Comparison of ENCODE assay signal across 20 cellular contexts in genomic region chr7:99404977-99405320, GRCh38. TPM values are rescaled to one million over a fixed set of nuclear protein-coding genes. Genes with fewer than 3 reads are reported as not detected.
DNase-seq lines count a peak whose midpoint lies in the region; ATAC-seq and TF ChIP-seq lines count a peak whose summit lies in the region.
"Had no signal": no experiment of that assay in that cellular context is flagged by ENCODE, and none has a peak within 500 bp of the region (broad histone marks: within the 10 kb centered on the region; RNA-seq: fewer than 3 reads in every experiment).

No MANE protein-coding gene starts in this region.

- CTCF ChIA-PET in activated CD8-positive, alpha-beta T cell treated with anti-CD3 and anti-CD28 coated beads for 36 hours (lab: Charles Lee) = interaction anchor here (1.0 kb wide), 1 partner anchor 11 kb away, joined by 3 read pairs; no protein-coding TSS in a partner anchor
- CTCF ChIA-PET in activated CD8-positive, alpha-beta T cell treated with anti-CD3 and anti-CD28 coated beads, Interleukin-2, amount 10 ng/mL, durations not matched to agents 7 days and 5 days (lab: Charles Lee) = interaction anchor here (1.0 kb wide), 1 partner anchor 18 kb away, joined by 4 read pairs; no protein-coding TSS in a partner anchor

- no peak overlapping the region for H3K18ac ChIP-seq in mesendoderm (ENCODE audit: low read length)

- H3K27ac Mint-ChIP-seq in activated CD8-positive, alpha-beta T cell treated with anti-CD3 and anti-CD28 coated beads for 36 hours = peak overlapping the region; percentile 43
- no peak overlapping the region for H3K27ac Mint-ChIP-seq in activated CD8-positive, alpha-beta T cell treated with anti-CD3 and anti-CD28 coated beads, Interleukin-2, amount 10 ng/mL, durations not matched to agents 7 days and 5 days
- peak overlapping the region; percentile 35 for H3K27ac Mint-ChIP-seq in endodermal cell
- H3K27ac Mint-ChIP-seq in neural progenitor cell = no peak overlapping the region
- H3K27ac Mint-ChIP-seq: GM23338 had no signal

- H3K4me1 Mint-ChIP-seq in activated CD8-positive, alpha-beta T cell treated with anti-CD3 and anti-CD28 coated beads for 36 hours (ENCODE audit: low read depth) = peaks cover 34% of the 10 kb centered on the region
- peaks cover 33% of the 10 kb centered on the region for H3K4me1 Mint-ChIP-seq in activated CD8-positive, alpha-beta T cell treated with anti-CD3 and anti-CD28 coated beads, Interleukin-2, amount 10 ng/mL, durations not matched to agents 7 days and 5 days (ENCODE audit: low read depth)
- H3K4me1 Mint-ChIP-seq in endodermal cell (peaks cover 17% of the 10 kb centered on the region), neural progenitor cell (peaks cover 17% of the 10 kb centered on the region)

- no peak for DNase-seq in activated CD8-positive, alpha-beta T cell treated with anti-CD3 and anti-CD28 coated beads for 36 hours
- no peak for DNase-seq in activated CD8-positive, alpha-beta T cell treated with anti-CD3 and anti-CD28 coated beads, Interleukin-2, amount 10 ng/mL, durations not matched to agents 7 days and 5 days
- no peak for DNase-seq in endodermal cell
- no peak for DNase-seq in neural progenitor cell (ENCODE audit: low spot score)
- DNase-seq in NCI-H2029 (lab: John Stamatoyannopoulos, UW) = no peak
- no peak for DNase-seq in mesendoderm
- DNase-seq: DMS 273 treated with DMSO at 0.1 percent for 48 hours, GF-D8, NCI-H1105 treated with DMSO at 0.1 percent for 48 hours, NCI-H1930, NCI-H2171, NCI-H446 treated with DMSO at 0.1 percent for 48 hours, NCI-H748 treated with DMSO at 0.1 percent for 48 hours, PC-3, SJCRH30 had no signal

- H3K27me3 ChIP-seq in Loucy (ENCODE audit: insufficient read depth, low read length, poor library complexity, severe bottlenecking) (no peaks in the 10 kb centered on the region), endodermal cell (ENCODE audit: control insufficient read depth, insufficient read depth, low read length, poor library complexity, severe bottlenecking) (no peaks in the 10 kb centered on the region), neural progenitor cell (no peaks in the 10 kb centered on the region), mesendoderm (ENCODE audit: insufficient read depth, low read length, poor library complexity) (no peaks in the 10 kb centered on the region)
- H3K27me3 ChIP-seq: SJCRH30 had no signal

- H3K9me3 ChIP-seq in Loucy (ENCODE audit: insufficient read depth, low read depth, low read length) (no peaks in the 10 kb centered on the region), endodermal cell (ENCODE audit: control insufficient read depth, low read length) (no peaks in the 10 kb centered on the region), neural progenitor cell (ENCODE audit: low read depth) (no peaks in the 10 kb centered on the region)
- H3K9me3 ChIP-seq: SJCRH30 had no signal

- no peak overlapping the region for H2AK5ac ChIP-seq in mesendoderm (ENCODE audit: low read length)

- H3K9me3 Mint-ChIP-seq in activated CD8-positive, alpha-beta T cell treated with anti-CD3 and anti-CD28 coated beads for 36 hours = no peaks in the 10 kb centered on the region
- H3K9me3 Mint-ChIP-seq in activated CD8-positive, alpha-beta T cell treated with anti-CD3 and anti-CD28 coated beads, Interleukin-2, amount 10 ng/mL, durations not matched to agents 7 days and 5 days (ENCODE audit: insufficient read depth) = no peaks in the 10 kb centered on the region
- H3K9me3 Mint-ChIP-seq in endodermal cell (no peaks in the 10 kb centered on the region), neural progenitor cell (no peaks in the 10 kb centered on the region)
- H3K9me3 Mint-ChIP-seq: GM23338, IgD-negative memory B cell had no signal

- H3K4me1 ChIP-seq in Loucy (ENCODE audit: insufficient read depth, low read length, poor library complexity, severe bottlenecking) (peaks cover 24% of the 10 kb centered on the region), endodermal cell (ENCODE audit: control insufficient read depth, insufficient read depth, low read length) (peaks cover 8% of the 10 kb centered on the region), neural progenitor cell (peaks cover 13% of the 10 kb centered on the region), mesendoderm (ENCODE audit: control insufficient read depth, low read depth, low read length) (peaks cover 7% of the 10 kb centered on the region)

- ATAC-seq in activated CD8-positive, alpha-beta T cell treated with anti-CD3 and anti-CD28 coated beads for 36 hours = no peak
- ATAC-seq in activated CD8-positive, alpha-beta T cell treated with anti-CD3 and anti-CD28 coated beads, Interleukin-2, amount 10 ng/mL, durations not matched to agents 7 days and 5 days = no peak
- no peak for ATAC-seq in HG03108 (IDR thresholded peaks at IDR 0.05; ENCODE audit: unreplicated experiment)
- ATAC-seq: GM23338, PC-3 had no signal

- intact Hi-C loops in activated CD8-positive, alpha-beta T cell treated with anti-CD3 and anti-CD28 coated beads for 36 hours (cut with micrococcal nuclease) = no loop called here

- WGBS in endodermal cell (ENCODE audit: insufficient coverage in 1 of 2, insufficient read length in 1 of 2), 2 experiments = 94 to 97% methylated on average over 8 to 10 of the region's 10 CpGs
- WGBS in mesendoderm (ENCODE audit: extremely low coverage, insufficient coverage, low lambda C conversion rate) = no CpG with 5 or more reads among the region's 10 CpGs

- no peak overlapping the region for H3K4me3 ChIP-seq in Loucy (ENCODE audit: low read length, poor library complexity, severe bottlenecking)
- no peak overlapping the region for H3K4me3 ChIP-seq in endodermal cell (ENCODE audit: low read length)
- H3K4me3 ChIP-seq in neural progenitor cell = no peak overlapping the region
- no peak overlapping the region for H3K4me3 ChIP-seq in mesendoderm (ENCODE audit: low read length)
- H3K4me3 ChIP-seq: GM23338, SJCRH30 had no signal

- H4K8ac ChIP-seq in mesendoderm (ENCODE audit: low read depth, low read length) = no peak overlapping the region

- no peak overlapping the region for H3K56ac ChIP-seq in mesendoderm (ENCODE audit: low read length)

- H3K27ac ChIP-seq in endodermal cell (ENCODE audit: low read depth, low read length) (no peak overlapping the region), neural progenitor cell (no peak overlapping the region), mesendoderm (ENCODE audit: low read depth, low read length) (no peak overlapping the region)
- H3K27ac ChIP-seq: 22Rv1, SJCRH30 had no signal

- POLR2A ChIA-PET in activated CD8-positive, alpha-beta T cell treated with anti-CD3 and anti-CD28 coated beads for 36 hours (lab: Charles Lee) = interaction anchor here (1.1 to 3.1 kb wide), 3 partner anchors 11 to 78 kb away, joined by 3 to 17 read pairs (median 3); no protein-coding TSS in a partner anchor
- POLR2A ChIA-PET in activated CD8-positive, alpha-beta T cell treated with anti-CD3 and anti-CD28 coated beads, Interleukin-2, amount 10 ng/mL, durations not matched to agents 7 days and 5 days (lab: Charles Lee) = no interaction called here

- H3K9ac ChIP-seq in Loucy (ENCODE audit: low read depth, low read length, poor library complexity, severe bottlenecking) (no peak overlapping the region), endodermal cell (ENCODE audit: extremely low read depth, low read length, poor library complexity, severe bottlenecking) (no peak overlapping the region), neural progenitor cell (no peak overlapping the region), mesendoderm (ENCODE audit: low read length) (no peak overlapping the region)

- H2BK5ac ChIP-seq in mesendoderm (ENCODE audit: low read length) = no peak overlapping the region

- no peaks in the 10 kb centered on the region for H3K9me2 ChIP-seq in Loucy (replicated peaks; ENCODE audit: low read depth, low read length)

- peaks cover 32% of the 10 kb centered on the region for H4K20me1 ChIP-seq in Loucy (ENCODE audit: insufficient read depth, low read length, poor library complexity, severe bottlenecking)
- peaks cover 60% of the 10 kb centered on the region for H4K20me1 ChIP-seq in neural progenitor cell (ENCODE audit: low read depth)

- H3K4ac ChIP-seq in mesendoderm (ENCODE audit: low read depth, low read length) = no peak overlapping the region

- no peaks in the 10 kb centered on the region for H3K27me3 Mint-ChIP-seq in activated CD8-positive, alpha-beta T cell treated with anti-CD3 and anti-CD28 coated beads for 36 hours
- no peaks in the 10 kb centered on the region for H3K27me3 Mint-ChIP-seq in activated CD8-positive, alpha-beta T cell treated with anti-CD3 and anti-CD28 coated beads, Interleukin-2, amount 10 ng/mL, durations not matched to agents 7 days and 5 days (ENCODE audit: low read depth)
- H3K27me3 Mint-ChIP-seq in endodermal cell (ENCODE audit: insufficient read depth) (no peaks in the 10 kb centered on the region), neural progenitor cell (ENCODE audit: insufficient read depth, low read depth) (peaks cover 6% of the 10 kb centered on the region)
- H3K27me3 Mint-ChIP-seq: IgD-negative memory B cell had no signal

- TF ChIP-seq CTCF in activated CD8-positive, alpha-beta T cell treated with anti-CD3 and anti-CD28 coated beads for 36 hours (IDR thresholded peaks at IDR 0.05) = no peak
- TF ChIP-seq CTCF in Loucy (conservative IDR thresholded peaks at IDR 0.05; ENCODE audit: low read length) = no peak
- TF ChIP-seq CTCF in endodermal cell (conservative IDR thresholded peaks at IDR 0.05) = no peak
- no peak for TF ChIP-seq CTCF in neural progenitor cell (IDR thresholded peaks at IDR 0.05)

- peaks cover 58% of the 10 kb centered on the region for H3K79me2 ChIP-seq in Loucy (ENCODE audit: insufficient read depth, low read length)
- H3K79me2 ChIP-seq in neural progenitor cell (ENCODE audit: low read depth) = peaks cover 57% of the 10 kb centered on the region
- peaks cover 51% of the 10 kb centered on the region for H3K79me2 ChIP-seq in mesendoderm (ENCODE audit: control insufficient read depth, insufficient read depth, low read length)

- no peak overlapping the region for H3K4me3 Mint-ChIP-seq in activated CD8-positive, alpha-beta T cell treated with anti-CD3 and anti-CD28 coated beads for 36 hours
- H3K4me3 Mint-ChIP-seq in activated CD8-positive, alpha-beta T cell treated with anti-CD3 and anti-CD28 coated beads, Interleukin-2, amount 10 ng/mL, durations not matched to agents 7 days and 5 days = no peak overlapping the region
- H3K4me3 Mint-ChIP-seq in endodermal cell = no peak overlapping the region
- peak overlapping the region; percentile 35 for H3K4me3 Mint-ChIP-seq in neural progenitor cell
- H3K4me3 Mint-ChIP-seq: GM23338 had no signal

- H4K5ac ChIP-seq in mesendoderm (ENCODE audit: low read length) = no peak overlapping the region

- H2BK120ac ChIP-seq in mesendoderm (ENCODE audit: low read depth, low read length) = no peak overlapping the region

- H3K79me1 ChIP-seq in mesendoderm (ENCODE audit: low read length) = peaks cover 31% of the 10 kb centered on the region

- H3F3A ChIP-seq in Loucy (ENCODE audit: low read depth) = no peaks in the 10 kb centered on the region
- peaks cover 10% of the 10 kb centered on the region for H3F3A ChIP-seq in neural progenitor cell (ENCODE audit: low read depth)

- H2AFZ ChIP-seq in Loucy (ENCODE audit: low read length) (no peak overlapping the region), neural progenitor cell (replicated peaks) (no peak overlapping the region)
- H2AFZ ChIP-seq: GM23338 had no signal

- peak overlapping the region; percentile 23 for H3K4me2 ChIP-seq in Loucy (ENCODE audit: low read depth, low read length, poor library complexity, severe bottlenecking)
- no peak overlapping the region for H3K4me2 ChIP-seq in neural progenitor cell
- no peak overlapping the region for H3K4me2 ChIP-seq in mesendoderm (ENCODE audit: low read length)
- H3K4me2 ChIP-seq: GM23338 had no signal

- H3K36me3 ChIP-seq in Loucy (ENCODE audit: insufficient read depth, low read length) (peaks cover 29% of the 10 kb centered on the region; the same call in 1 of the 2 replicates), endodermal cell (ENCODE audit: control insufficient read depth, insufficient read depth, low read length) (peaks cover 44% of the 10 kb centered on the region), neural progenitor cell (no peaks in the 10 kb centered on the region), mesendoderm (ENCODE audit: control insufficient read depth, insufficient read depth, low read length) (peaks cover 17% of the 10 kb centered on the region)

- peaks cover 36% of the 10 kb centered on the region for H3K36me3 Mint-ChIP-seq in activated CD8-positive, alpha-beta T cell treated with anti-CD3 and anti-CD28 coated beads for 36 hours (ENCODE audit: low read depth)
- H3K36me3 Mint-ChIP-seq in activated CD8-positive, alpha-beta T cell treated with anti-CD3 and anti-CD28 coated beads, Interleukin-2, amount 10 ng/mL, durations not matched to agents 7 days and 5 days (ENCODE audit: low read depth) = peaks cover 38% of the 10 kb centered on the region
- peaks cover 38% of the 10 kb centered on the region for H3K36me3 Mint-ChIP-seq in endodermal cell (ENCODE audit: low read depth)
- peaks cover 19% of the 10 kb centered on the region for H3K36me3 Mint-ChIP-seq in neural progenitor cell

- H3K23ac ChIP-seq in mesendoderm (ENCODE audit: low read length) = no peak overlapping the region

- H2BK15ac ChIP-seq in mesendoderm (replicated peaks; ENCODE audit: low read depth) = no peak overlapping the region

RNA-seq across cellular contexts. Expression of gene PDAP1, which starts 3.4 kb away (rescaled TPM):
- 100 to 1,000 TPM; 160 TPM for total RNA-seq in activated CD8-positive, alpha-beta T cell treated with anti-CD3 and anti-CD28 coated beads for 36 hours
- 100 to 1,000 TPM; 104 TPM for total RNA-seq in activated CD8-positive, alpha-beta T cell treated with anti-CD3 and anti-CD28 coated beads, Interleukin-2, amount 10 ng/mL, durations not matched to agents 7 days and 5 days
- 100 to 1,000 TPM; 147 to 165 TPM for total RNA-seq in endodermal cell
- 130 TPM for polyA plus RNA-seq in endodermal cell (2013, experiment 1 of 2)
- polyA plus RNA-seq in endodermal cell (2013, experiment 2 of 2) = 130 TPM
- total RNA-seq in neural progenitor cell (ENCODE audit: low replicate concordance) = 136 and 170 TPM in 2 replicates
- 160 TPM for polyA plus RNA-seq in mesendoderm (2013, experiment 1 of 2)
- polyA plus RNA-seq in mesendoderm (2013, experiment 2 of 2) = 164 TPM

RNA-seq across cellular contexts. Expression of gene BUD31, which starts 3.8 kb away (rescaled TPM):
- 100 to 1,000 TPM; 118 to 124 TPM for total RNA-seq in activated CD8-positive, alpha-beta T cell treated with anti-CD3 and anti-CD28 coated beads for 36 hours
- total RNA-seq in activated CD8-positive, alpha-beta T cell treated with anti-CD3 and anti-CD28 coated beads, Interleukin-2, amount 10 ng/mL, durations not matched to agents 7 days and 5 days = 100 to 1,000 TPM; 101 to 110 TPM
- total RNA-seq in endodermal cell (100 to 1,000 TPM; 102 to 117 TPM), neural progenitor cell (ENCODE audit: low replicate concordance) (59.7 and 98.2 TPM in 2 replicates)
- 89.0 TPM for polyA plus RNA-seq in endodermal cell (2013, experiment 1 of 2)
- 90.0 TPM for polyA plus RNA-seq in endodermal cell (2013, experiment 2 of 2)
- polyA plus RNA-seq in mesendoderm (2013, experiment 1 of 2) = 150 TPM
- polyA plus RNA-seq in mesendoderm (2013, experiment 2 of 2) = 161 TPM

RNA-seq across cellular contexts. Expression of gene ARPC1B, which starts 30.4 kb away (rescaled TPM):
- 100 to 1,000 TPM; 304 to 307 TPM for total RNA-seq in activated CD8-positive, alpha-beta T cell treated with anti-CD3 and anti-CD28 coated beads for 36 hours
- 100 to 1,000 TPM; 408 to 412 TPM for total RNA-seq in activated CD8-positive, alpha-beta T cell treated with anti-CD3 and anti-CD28 coated beads, Interleukin-2, amount 10 ng/mL, durations not matched to agents 7 days and 5 days
- total RNA-seq in endodermal cell (10 to 100 TPM; 53.3 to 73.9 TPM), neural progenitor cell (ENCODE audit: low replicate concordance) (23.6 and 50.5 TPM in 2 replicates)
- 41.0 TPM for polyA plus RNA-seq in endodermal cell (2013, experiment 1 of 2)
- polyA plus RNA-seq in endodermal cell (2013, experiment 2 of 2) = 48.7 TPM
- 49.0 TPM for polyA plus RNA-seq in mesendoderm (2013, experiment 1 of 2)
- 46.9 TPM for polyA plus RNA-seq in mesendoderm (2013, experiment 2 of 2)

RNA-seq across cellular contexts. Expression of gene PTCD1, which starts 33.6 kb away (rescaled TPM):
- 1 to 10 TPM; 7.2 to 8.2 TPM for total RNA-seq in activated CD8-positive, alpha-beta T cell treated with anti-CD3 and anti-CD28 coated beads for 36 hours
- total RNA-seq in activated CD8-positive, alpha-beta T cell treated with anti-CD3 and anti-CD28 coated beads, Interleukin-2, amount 10 ng/mL, durations not matched to agents 7 days and 5 days = 10 to 100 TPM; 10.9 to 13.4 TPM
- 10 to 100 TPM; 11.9 to 12.5 TPM for total RNA-seq in endodermal cell
- 5.8 TPM for polyA plus RNA-seq in endodermal cell (2013, experiment 1 of 2)
- 5.2 TPM for polyA plus RNA-seq in endodermal cell (2013, experiment 2 of 2)
- 8.3 and 10.5 TPM in 2 replicates for total RNA-seq in neural progenitor cell (ENCODE audit: low replicate concordance)
- polyA plus RNA-seq in mesendoderm (2013, experiment 1 of 2) = 5.1 TPM
- 5.0 TPM for polyA plus RNA-seq in mesendoderm (2013, experiment 2 of 2)

RNA-seq across cellular contexts. Expression of gene CPSF4, which starts 33.8 kb away (rescaled TPM):
- 10 to 100 TPM; 62.3 to 64.6 TPM for total RNA-seq in activated CD8-positive, alpha-beta T cell treated with anti-CD3 and anti-CD28 coated beads for 36 hours
- 10 to 100 TPM; 64.0 to 65.8 TPM for total RNA-seq in activated CD8-positive, alpha-beta T cell treated with anti-CD3 and anti-CD28 coated beads, Interleukin-2, amount 10 ng/mL, durations not matched to agents 7 days and 5 days
- total RNA-seq in endodermal cell (100 to 1,000 TPM in 1 of 2 donors, 10 to 100 TPM in 1; 87.3 to 126 TPM), neural progenitor cell (ENCODE audit: low replicate concordance) (72.1 and 120 TPM in 2 replicates)
- polyA plus RNA-seq in endodermal cell (2013, experiment 1 of 2) = 89.5 TPM
- 81.8 TPM for polyA plus RNA-seq in endodermal cell (2013, experiment 2 of 2)
- polyA plus RNA-seq in mesendoderm (2013, experiment 1 of 2) = 50.6 TPM
- 49.2 TPM for polyA plus RNA-seq in mesendoderm (2013, experiment 2 of 2)

Comparison
In these comparisons a context has a peak if more than half of its experiments do, and no peak if none do; other contexts are left out.
1. H3K27ac Mint-ChIP-seq: peak in activated CD8-positive, alpha-beta T cell treated with anti-CD3 and anti-CD28 coated beads for 36 hours (single experiment) and endodermal cell (single experiment); none in activated CD8-positive, alpha-beta T cell treated with anti-CD3 and anti-CD28 coated beads, Interleukin-2, amount 10 ng/mL, durations not matched to agents 7 days and 5 days (single experiment) and neural progenitor cell (single experiment).